ENCODE assay signal across 24 cellular contexts in the genomic region with DNA sequence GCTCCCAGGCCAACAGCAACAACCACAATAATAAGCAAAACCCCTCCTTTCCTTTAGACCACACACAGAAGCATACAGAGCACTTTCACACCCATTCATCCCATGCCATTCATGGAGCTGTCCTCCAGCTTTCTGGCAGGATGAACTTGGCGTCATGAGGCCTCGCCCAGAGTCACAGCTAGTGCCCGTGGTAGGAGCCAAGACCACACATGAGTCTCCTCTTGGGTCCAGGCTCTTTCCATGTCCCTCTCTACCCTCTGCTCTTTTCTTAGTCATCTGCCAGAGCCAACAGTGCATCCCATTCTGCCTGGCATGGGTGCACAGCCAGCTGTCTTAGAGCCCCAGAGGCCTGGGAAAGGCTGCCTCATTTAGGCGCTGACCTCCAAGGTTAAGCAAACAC. TPM values are rescaled to one million over a fixed set of nuclear protein-coding genes. Genes with fewer than 3 reads are reported as not detected.
"Had no signal": no experiment of that assay in that cellular context is flagged by ENCODE, and none has a peak within 500 bp of the region (broad histone marks: within the 10 kb centered on the region; RNA-seq: fewer than 3 reads in every experiment).

No MANE protein-coding gene starts in this region.

- H3K27ac Mint-ChIP-seq: activated B cell treated with CpG ODN at 0.5 μM for 24 hours; activated CD4-positive, alpha-beta T cell treated with anti-CD3 and anti-CD28 coated beads, Interleukin-2, amount 10 ng/mL, durations not matched to agents 24 days and 14 days; activated CD8-positive, alpha-beta memory T cell treated with anti-CD3 and anti-CD28 coated beads, Interleukin-2, amount 10 ng/mL, durations not matched to agents 7 days and 5 days; activated naive CD4-positive, alpha-beta T cell treated with anti-CD3 and anti-CD28 coated beads, Interleukin-2, amount 50 U/mL, for 24 hours; activated T-cell treated with anti-CD3 and anti-CD28 coated beads, Interleukin-2, amount 50 U/mL, for 24 hours; activated T-helper 1 cell treated with anti-CD3 and anti-CD28 coated beads, Interleukin-12 subunit alpha, Interleukin-12 subunit beta, Interleukin-2, Interleukin-4 antibody, amounts not matched to agents 30 ng/mL and 10 ng/mL and 1 ng/mL, durations not matched to agents 14 hours and 24 hours and 36 hours; T-helper 17 cell had no signal

- ATAC-seq: activated CD8-positive, alpha-beta memory T cell treated with anti-CD3 and anti-CD28 coated beads, Interleukin-2, amount 10 ng/mL, durations not matched to agents 7 days and 5 days; Panc1; T-helper 17 cell had no signal

- H3K9me3 Mint-ChIP-seq: activated B cell treated with CpG ODN at 0.5 μM for 24 hours; activated CD4-positive, alpha-beta T cell treated with anti-CD3 and anti-CD28 coated beads, Interleukin-2, amount 10 ng/mL, durations not matched to agents 24 days and 14 days; activated naive CD4-positive, alpha-beta T cell treated with anti-CD3 and anti-CD28 coated beads, Interleukin-2, amount 50 U/mL, for 24 hours; activated T-cell treated with anti-CD3 and anti-CD28 coated beads, Interleukin-2, amount 50 U/mL, for 24 hours; activated T-helper 1 cell treated with anti-CD3 and anti-CD28 coated beads, Interleukin-12 subunit alpha, Interleukin-12 subunit beta, Interleukin-2, Interleukin-4 antibody, amounts not matched to agents 30 ng/mL and 10 ng/mL and 1 ng/mL, durations not matched to agents 14 hours and 24 hours and 36 hours had no signal

- DNase-seq: activated B cell treated with CpG ODN at 0.5 μM for 24 hours; activated CD4-positive, alpha-beta T cell treated with anti-CD3 and anti-CD28 coated beads for 1 hour; activated CD4-positive, alpha-beta T cell treated with anti-CD3 and anti-CD28 coated beads, Interleukin-2, amount 10 ng/mL, durations not matched to agents 24 days and 14 days; activated CD4-positive, alpha-beta T cell treated with anti-CD3 and anti-CD28 coated beads, Interleukin-2, amount 50 U/mL, for 48 hours; activated CD8-positive, alpha-beta memory T cell treated with anti-CD3 and anti-CD28 coated beads, Interleukin-2, amount 10 ng/mL, durations not matched to agents 7 days and 5 days; activated effector memory CD4-positive, alpha-beta T cell treated with Interleukin-2 at 50 U/mL for 16 hours; activated naive CD4-positive, alpha-beta T cell; activated T-cell treated with anti-CD3 and anti-CD28 coated beads, Interleukin-2, amount 50 U/mL, for 24 hours; aorta; central memory CD4-positive, alpha-beta T cell; MM.1S; NCI-H1105 treated with DMSO at 0.1 percent for 48 hours; NCI-H1436 treated with DMSO at 0.1 percent for 48 hours; NCI-H1930; NCI-H2171; NCI-H226; NK-92 treated with Interleukin-12 subunit alpha and Interleukin-12 subunit beta, amount 100 ng/mL, for 24 hours; OCI-M1; Right ventricle myocardium superior; T-helper 17 cell; T1000 had no signal

- H3K4me1 Mint-ChIP-seq: activated CD4-positive, alpha-beta T cell treated with anti-CD3 and anti-CD28 coated beads, Interleukin-2, amount 10 ng/mL, durations not matched to agents 24 days and 14 days; activated naive CD4-positive, alpha-beta T cell treated with anti-CD3 and anti-CD28 coated beads, Interleukin-2, amount 50 U/mL, for 24 hours; T-helper 17 cell had no signal

- H3K36me3 Mint-ChIP-seq: activated CD8-positive, alpha-beta memory T cell treated with anti-CD3 and anti-CD28 coated beads, Interleukin-2, amount 10 ng/mL, durations not matched to agents 7 days and 5 days; activated naive CD4-positive, alpha-beta T cell treated with anti-CD3 and anti-CD28 coated beads, Interleukin-2, amount 50 U/mL, for 24 hours had no signal

- H3K4me3 Mint-ChIP-seq: activated B cell treated with CpG ODN at 0.5 μM for 24 hours; activated CD4-positive, alpha-beta T cell treated with anti-CD3 and anti-CD28 coated beads, Interleukin-2, amount 10 ng/mL, durations not matched to agents 24 days and 14 days; activated CD8-positive, alpha-beta memory T cell treated with anti-CD3 and anti-CD28 coated beads, Interleukin-2, amount 10 ng/mL, durations not matched to agents 7 days and 5 days; activated naive CD4-positive, alpha-beta T cell treated with anti-CD3 and anti-CD28 coated beads, Interleukin-2, amount 50 U/mL, for 24 hours; activated T-cell treated with anti-CD3 and anti-CD28 coated beads, Interleukin-2, amount 50 U/mL, for 24 hours; activated T-helper 1 cell treated with anti-CD3 and anti-CD28 coated beads, Interleukin-12 subunit alpha, Interleukin-12 subunit beta, Interleukin-2, Interleukin-4 antibody, amounts not matched to agents 30 ng/mL and 10 ng/mL and 1 ng/mL, durations not matched to agents 14 hours and 24 hours and 36 hours; T-helper 17 cell had no signal

- H3K27me3 Mint-ChIP-seq: activated B cell treated with CpG ODN at 0.5 μM for 24 hours had no signal

RNA-seq across cellular contexts. Expression of a gene that starts 1.8 kb away (rescaled TPM):
- total RNA-seq: activated B cell treated with CpG ODN at 0.5 μM for 24 hours; activated CD4-positive, alpha-beta T cell treated with anti-CD3 and anti-CD28 coated beads, Interleukin-2, amount 10 ng/mL, durations not matched to agents 24 days and 14 days; activated CD8-positive, alpha-beta memory T cell treated with anti-CD3 and anti-CD28 coated beads, Interleukin-2, amount 10 ng/mL, durations not matched to agents 7 days and 5 days; activated T-helper 1 cell treated with anti-CD3 and anti-CD28 coated beads, Interleukin-12 subunit alpha, Interleukin-12 subunit beta, Interleukin-2, Interleukin-4 antibody, amounts not matched to agents 30 ng/mL and 10 ng/mL and 1 ng/mL, durations not matched to agents 14 hours and 24 hours and 36 hours; aorta; Right ventricle myocardium superior; T-helper 17 cell had no signal
